In genomic region chr2:43224571-43225092, GRCh38 we compare ENCODE assay signal across 8 cellular contexts. TPM values are rescaled to one million over a fixed set of nuclear protein-coding genes. Genes with fewer than 3 reads are reported as not detected.
DNase-seq lines count a peak whose midpoint lies in the region; ATAC-seq, FAIRE-seq and TF ChIP-seq lines count a peak whose summit lies in the region.

No MANE protein-coding gene starts in this region.

- H3K9me3 ChIP-seq in SU-DHL-6 (ENCODE audit: insufficient read depth, low read length) (no peaks in the 10 kb centered on the region), subcutaneous abdominal adipose tissue (ENCODE audit: control insufficient read depth in 5 of 5, low read length in 5 of 5) (no peaks in the 10 kb centered on the region)

- H3K4me1 ChIP-seq in subcutaneous abdominal adipose tissue (ENCODE audit: control insufficient read depth in 5 of 5, insufficient read depth in 5 of 5, low read length in 5 of 5): peaks cover 9 to 71% (median 66%) of the 10 kb centered on the region in 5 donors

- H4K20me1 ChIP-seq in SU-DHL-6 (ENCODE audit: low read depth, low read length): peaks cover 11% of the 10 kb centered on the region

- DNase-seq in ELR (ENCODE audit: low read depth) (peak; percentile 61), bronchial epithelial cell (ENCODE audit: low read depth) (no peak), memory B cell (ENCODE audit: low spot score in 2 of 2) (peak in 1 of 2 donors; percentile 55), DMS79 (lab: John Stamatoyannopoulos, UW) (no peak)

- peaks cover 28% of the 10 kb centered on the region for H3K36me3 Mint-ChIP-seq in memory B cell

- ATAC-seq in memory B cell (ENCODE audit: low read depth): no peak
- no peak for ATAC-seq in GM18502 (IDR thresholded peaks at IDR 0.05; ENCODE audit: poor library complexity, unreplicated experiment)
- ATAC-seq in HG03469 (IDR thresholded peaks at IDR 0.05; ENCODE audit: unreplicated experiment): no peak

- peak overlapping the region; percentile 95 for H3K27ac Mint-ChIP-seq in memory B cell

- no peaks in the 10 kb centered on the region for H3K9me2 ChIP-seq in SU-DHL-6 (replicated peaks; ENCODE audit: insufficient read depth, low read length)

- no peak overlapping the region for H2AFZ ChIP-seq in SU-DHL-6 (ENCODE audit: low read depth, low read length, severe bottlenecking)

- H3K36me3 ChIP-seq in SU-DHL-6 (ENCODE audit: low read length) (peaks cover 17% of the 10 kb centered on the region), bronchial epithelial cell (ENCODE audit: control insufficient read depth, insufficient read depth, low read length) (peaks cover 6% of the 10 kb centered on the region), subcutaneous abdominal adipose tissue (ENCODE audit: control insufficient read depth in 5 of 5, insufficient read depth in 5 of 5, low read length in 5 of 5) (peaks cover 13 to 36% (median 24%) of the 10 kb centered on the region in 5 donors)

- no peaks in the 10 kb centered on the region for H3K27me3 ChIP-seq in SU-DHL-6 (ENCODE audit: low read length)
- H3K27me3 ChIP-seq in bronchial epithelial cell (ENCODE audit: control insufficient read depth, insufficient read depth, low read length): no peaks in the 10 kb centered on the region
- no peaks in the 10 kb centered on the region for H3K27me3 ChIP-seq in subcutaneous abdominal adipose tissue (ENCODE audit: control insufficient read depth in 5 of 5, insufficient read depth in 4 of 5, low read length in 5 of 5)

- TF ChIP-seq CTCF in SU-DHL-6 (IDR thresholded peaks at IDR 0.05; ENCODE audit: insufficient read depth, low read length, poor library complexity, severe bottlenecking) (peak; percentile 6), bronchial epithelial cell (IDR thresholded peaks at IDR 0.05; ENCODE audit: insufficient read depth, low read length, severe bottlenecking) (no peak)

- H3K27ac ChIP-seq in SU-DHL-6 (ENCODE audit: low read depth, low read length): peak overlapping the region; percentile 97
- peak overlapping the region; percentile 98 for H3K27ac ChIP-seq in subcutaneous abdominal adipose tissue (ENCODE audit: low read depth, low read length)

- H3K4me1 Mint-ChIP-seq in memory B cell: peaks cover 37% of the 10 kb centered on the region

- peaks cover 47% of the 10 kb centered on the region for H3K79me2 ChIP-seq in SU-DHL-6 (ENCODE audit: insufficient read depth, low read length)

- no peaks in the 10 kb centered on the region for H3K9me3 Mint-ChIP-seq in memory B cell

- H3K4me3 ChIP-seq in SU-DHL-6 (ENCODE audit: insufficient read depth, low read length, poor library complexity, severe bottlenecking) (peak overlapping the region; percentile 85), bronchial epithelial cell (ENCODE audit: low read depth, low read length) (peak overlapping the region; percentile 92), subcutaneous abdominal adipose tissue (ENCODE audit: low read depth in 1 of 5, low read length in 5 of 5) (peak overlapping the region in 4 of 5 donors; percentile 86 to 96 (median 95))

- H3K9ac ChIP-seq in SU-DHL-6 (ENCODE audit: low read length): peak overlapping the region; percentile 99
- H3K9ac ChIP-seq in subcutaneous abdominal adipose tissue (ENCODE audit: low read length in 5 of 5): peak overlapping the region in 4 of 5 donors; percentile 82 to 93 (median 92)

- peaks cover 64% of the 10 kb centered on the region for H3F3A ChIP-seq in SU-DHL-6 (ENCODE audit: insufficient read depth)

- no peak for FAIRE-seq in bronchial epithelial cell (lab: Jason Lieb, UNC)

- H3K27me3 Mint-ChIP-seq in memory B cell: no peaks in the 10 kb centered on the region

- H3K4me3 Mint-ChIP-seq in memory B cell: peak overlapping the region; percentile 97

- peak overlapping the region; percentile 76 for H3K4me2 ChIP-seq in SU-DHL-6 (ENCODE audit: low read depth, low read length, poor library complexity, severe bottlenecking)

RNA-seq across cellular contexts. Expression of gene ZFP36L2, which starts 1.8 kb away (rescaled TPM):
- 4.4 and 8.2 TPM in 2 replicates for total RNA-seq in bronchial epithelial cell
